ENCODE assay signal across 1 cellular context in genomic region chr17:76385892-76386786, GRCh38.
TF ChIP-seq lines count a peak whose summit lies in the region.

No MANE protein-coding gene starts in this region.

TF ChIP-seq in neural cell, 6 proteins besides CTCF, POLR2A, EP300 and RAD21:
- TF ChIP-seq, protein P1, sequence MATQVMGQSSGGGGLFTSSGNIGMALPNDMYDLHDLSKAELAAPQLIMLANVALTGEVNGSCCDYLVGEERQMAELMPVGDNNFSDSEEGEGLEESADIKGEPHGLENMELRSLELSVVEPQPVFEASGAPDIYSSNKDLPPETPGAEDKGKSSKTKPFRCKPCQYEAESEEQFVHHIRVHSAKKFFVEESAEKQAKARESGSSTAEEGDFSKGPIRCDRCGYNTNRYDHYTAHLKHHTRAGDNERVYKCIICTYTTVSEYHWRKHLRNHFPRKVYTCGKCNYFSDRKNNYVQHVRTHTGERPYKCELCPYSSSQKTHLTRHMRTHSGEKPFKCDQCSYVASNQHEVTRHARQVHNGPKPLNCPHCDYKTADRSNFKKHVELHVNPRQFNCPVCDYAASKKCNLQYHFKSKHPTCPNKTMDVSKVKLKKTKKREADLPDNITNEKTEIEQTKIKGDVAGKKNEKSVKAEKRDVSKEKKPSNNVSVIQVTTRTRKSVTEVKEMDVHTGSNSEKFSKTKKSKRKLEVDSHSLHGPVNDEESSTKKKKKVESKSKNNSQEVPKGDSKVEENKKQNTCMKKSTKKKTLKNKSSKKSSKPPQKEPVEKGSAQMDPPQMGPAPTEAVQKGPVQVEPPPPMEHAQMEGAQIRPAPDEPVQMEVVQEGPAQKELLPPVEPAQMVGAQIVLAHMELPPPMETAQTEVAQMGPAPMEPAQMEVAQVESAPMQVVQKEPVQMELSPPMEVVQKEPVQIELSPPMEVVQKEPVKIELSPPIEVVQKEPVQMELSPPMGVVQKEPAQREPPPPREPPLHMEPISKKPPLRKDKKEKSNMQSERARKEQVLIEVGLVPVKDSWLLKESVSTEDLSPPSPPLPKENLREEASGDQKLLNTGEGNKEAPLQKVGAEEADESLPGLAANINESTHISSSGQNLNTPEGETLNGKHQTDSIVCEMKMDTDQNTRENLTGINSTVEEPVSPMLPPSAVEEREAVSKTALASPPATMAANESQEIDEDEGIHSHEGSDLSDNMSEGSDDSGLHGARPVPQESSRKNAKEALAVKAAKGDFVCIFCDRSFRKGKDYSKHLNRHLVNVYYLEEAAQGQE (IDR thresholded peaks at IDR 0.05; ENCODE audit: borderline replicate concordance) = no peak
- TF ChIP-seq SMC3 (conservative IDR thresholded peaks at IDR 0.05; ENCODE audit: poor library complexity) (no peak), EZH2 (IDR thresholded peaks at IDR 0.05; ENCODE audit: borderline replicate concordance, insufficient read depth, low read length, poor library complexity, severe bottlenecking) (no peak), MXI1 (conservative IDR thresholded peaks at IDR 0.05; ENCODE audit: poor library complexity, severe bottlenecking) (no peak), TAF1 (IDR thresholded peaks at IDR 0.05; ENCODE audit: low read depth) (no peak), POLR2AphosphoS5 (IDR thresholded peaks at IDR 0.05) (no peak)
